In the genomic region with DNA sequence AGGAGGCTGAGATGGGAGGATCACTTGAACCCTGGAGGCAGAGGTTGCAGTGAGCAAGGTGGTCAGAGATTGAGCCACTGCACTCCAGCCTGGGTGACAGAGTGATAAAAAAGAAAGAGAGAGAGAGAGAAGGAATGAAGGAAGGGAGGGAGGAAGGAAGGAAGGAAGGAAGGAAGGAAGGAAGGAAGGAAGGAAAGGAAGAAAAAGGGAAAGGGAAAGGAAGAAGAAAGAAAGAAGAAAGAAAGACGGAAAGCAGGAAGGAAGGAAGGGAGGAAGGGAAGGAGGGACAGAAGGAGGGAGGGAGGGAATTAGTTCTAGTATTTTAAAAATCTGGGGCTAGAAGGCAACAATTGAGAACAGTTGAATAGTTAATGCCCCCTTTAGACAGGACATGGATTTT, we compare ENCODE assay signal across 26 cellular contexts.
DNase-seq lines count a peak whose midpoint lies in the region; ATAC-seq, FAIRE-seq and TF ChIP-seq lines count a peak whose summit lies in the region.
"Had no signal": no experiment of that assay in that cellular context is flagged by ENCODE, and none has a peak within 500 bp of the region (broad histone marks: within the 10 kb centered on the region; RNA-seq: fewer than 3 reads in every experiment).

No MANE protein-coding gene starts in this region.

- 4% methylated on average over 1 of the region's 1 CpG for WGBS in HepG2 (ENCODE audit: low lambda C conversion rate)
- 33% methylated on average over 1 of the region's 1 CpG for WGBS in right lobe of liver (ENCODE audit: insufficient coverage, low coverage, low lambda C conversion rate, missing lambda C conversion rate)

- peaks cover 60% of the 10 kb centered on the region for H3K36me3 Mint-ChIP-seq in activated CD4-positive, alpha-beta T cell treated with anti-CD3 and anti-CD28 coated beads, Interleukin-2, amount 10 ng/mL, durations not matched to agents 24 days and 14 days (ENCODE audit: low read depth)
- H3K36me3 Mint-ChIP-seq in activated B cell treated with CpG ODN at 0.5 μM for 24 hours (ENCODE audit: low read depth) (peaks cover 92% of the 10 kb centered on the region), memory B cell (peaks cover 67% of the 10 kb centered on the region)

- H3K27me3 ChIP-seq in HepG2 (ENCODE audit: control insufficient read depth in 1 of 2, insufficient read depth in 2 of 2, low read length in 2 of 2) (no peaks in the 10 kb centered on the region), right lobe of liver (no peaks in the 10 kb centered on the region), uterus (no peaks in the 10 kb centered on the region)
- H3K27me3 ChIP-seq: BE2C had no signal

- 0 out of 2 replicates have a peak, but pooled peaks cover 6% of the 10 kb centered on the region for H3K9me3 ChIP-seq in HepG2 (ENCODE audit: low read length)
- no peaks in the 10 kb centered on the region for H3K9me3 ChIP-seq in right lobe of liver
- H3K9me3 ChIP-seq in uterus = no peaks in the 10 kb centered on the region
- H3K9me3 ChIP-seq: BE2C, HAP-1 had no signal

- no peak for FAIRE-seq in HepG2 (lab: Jason Lieb, UNC)
- FAIRE-seq: GM12892 had no signal

- H3K9ac ChIP-seq in HepG2 (ENCODE audit: insufficient read depth, low read depth, low read length) = no peak overlapping the region

- H3K27ac ChIP-seq in HepG2 (ENCODE audit: extremely low read length, insufficient read depth, low read length) (no peak overlapping the region), right lobe of liver (no peak overlapping the region), uterus (no peak overlapping the region)
- H3K27ac ChIP-seq: 22Rv1 had no signal

- no peaks in the 10 kb centered on the region for H3K79me2 ChIP-seq in HepG2 (ENCODE audit: insufficient read depth, low read length)

- TF ChIP-seq CTCF in HepG2 (CRISPR knock-in tag; IDR thresholded peaks at IDR 0.05) = no peak
- TF ChIP-seq CTCF in right lobe of liver (IDR thresholded peaks at IDR 0.05) = no peak
- TF ChIP-seq CTCF in activated B cell treated with CpG ODN at 0.5 μM for 24 hours (IDR thresholded peaks at IDR 0.05) = no peak
- TF ChIP-seq CTCF in uterus (IDR thresholded peaks at IDR 0.05) = no peak

- TF ChIP-seq POLR2A in HepG2 (IDR thresholded peaks at IDR 0.05; ENCODE audit: insufficient read depth in 1 of 2, low read depth in 2 of 2, low read length in 2 of 2) (no peak), right lobe of liver (IDR thresholded peaks at IDR 0.05) (no peak), uterus (IDR thresholded peaks at IDR 0.05) (no peak)

- no TSS peak for BruUV-seq in HepG2 (replicated peaks; lab: Mats Ljungman, UMichigan)

- H3K36me3 ChIP-seq in HepG2 (replicated peaks in 1 of 2; ENCODE audit: control insufficient read depth in 1 of 2, insufficient read depth in 2 of 2, low read length in 2 of 2) (no peaks in the 10 kb centered on the region), right lobe of liver (no peaks in the 10 kb centered on the region), uterus (no peaks in the 10 kb centered on the region)
- H3K36me3 ChIP-seq: BE2C, HAP-1 had no signal

- peaks cover 20% of the 10 kb centered on the region for H3K9me3 Mint-ChIP-seq in activated CD4-positive, alpha-beta T cell treated with anti-CD3 and anti-CD28 coated beads, Interleukin-2, amount 10 ng/mL, durations not matched to agents 24 days and 14 days
- H3K9me3 Mint-ChIP-seq in activated B cell treated with CpG ODN at 0.5 μM for 24 hours (peaks cover 10% of the 10 kb centered on the region), memory B cell (peaks cover 10% of the 10 kb centered on the region)

- H3K4me3 ChIP-seq in HepG2 (replicated peaks in 1 of 3; ENCODE audit: insufficient read depth in 1 of 3, low read depth in 2 of 3, low read length in 3 of 3) (no peak overlapping the region), right lobe of liver (no peak overlapping the region), uterus (no peak overlapping the region)
- H3K4me3 ChIP-seq: HAP-1 had no signal

- intact Hi-C loops in activated CD4-positive, alpha-beta T cell treated with anti-CD3 and anti-CD28 coated beads, Interleukin-2, amount 10 ng/mL, durations not matched to agents 24 days and 14 days (cut with micrococcal nuclease) = no loop called here
- intact Hi-C loops in HepG2 (cut with micrococcal nuclease; ENCODE audit: unreplicated experiment) (no loop called here), right lobe of liver (cut with DNase I) (no loop called here), activated B cell treated with CpG ODN at 0.5 μM for 24 hours (cut with micrococcal nuclease) (no loop called here), uterus (cut with DNase I; ENCODE audit: low total_unique reads) (no loop called here), posterior cingulate gyrus (cut with DNase I) (no loop called here)

- H2AFZ ChIP-seq in HepG2 (ENCODE audit: low read length) = no peak overlapping the region

- H3K4me1 ChIP-seq in HepG2 (ENCODE audit: insufficient read depth, low read length) (no peaks in the 10 kb centered on the region), right lobe of liver (no peaks in the 10 kb centered on the region), uterus (no peaks in the 10 kb centered on the region)
- H3K4me1 ChIP-seq: BE2C, HAP-1 had no signal

- H3K4me2 ChIP-seq in HepG2 (ENCODE audit: low read depth, low read length) = no peak overlapping the region

- H3K4me1 Mint-ChIP-seq in activated CD4-positive, alpha-beta T cell treated with anti-CD3 and anti-CD28 coated beads, Interleukin-2, amount 10 ng/mL, durations not matched to agents 24 days and 14 days = peaks cover 13% of the 10 kb centered on the region
- H3K4me1 Mint-ChIP-seq in activated B cell treated with CpG ODN at 0.5 μM for 24 hours (peaks cover 5% of the 10 kb centered on the region), memory B cell (peaks cover 18% of the 10 kb centered on the region)

- ATAC-seq in HepG2 (no peak), right lobe of liver (no peak), activated B cell treated with CpG ODN at 0.5 μM for 24 hours (ENCODE audit: low read depth) (no peak), memory B cell (ENCODE audit: low read depth) (no peak)

- no peaks in the 10 kb centered on the region for H3K27me3 Mint-ChIP-seq in activated CD4-positive, alpha-beta T cell treated with anti-CD3 and anti-CD28 coated beads, Interleukin-2, amount 10 ng/mL, durations not matched to agents 24 days and 14 days
- H3K27me3 Mint-ChIP-seq in activated B cell treated with CpG ODN at 0.5 μM for 24 hours (no peaks in the 10 kb centered on the region), memory B cell (no peaks in the 10 kb centered on the region)

- no peak overlapping the region for H3K4me3 Mint-ChIP-seq in activated CD4-positive, alpha-beta T cell treated with anti-CD3 and anti-CD28 coated beads, Interleukin-2, amount 10 ng/mL, durations not matched to agents 24 days and 14 days
- H3K4me3 Mint-ChIP-seq in activated B cell treated with CpG ODN at 0.5 μM for 24 hours (no peak overlapping the region), memory B cell (no peak overlapping the region)

- CTCF ChIA-PET in HepG2 (lab: Yijun Ruan, JAX; ENCODE audit: low intra/inter-chr PET ratio, low total read pairs) = no interaction called here
- CTCF ChIA-PET in activated B cell treated with CpG ODN at 0.5 μM for 24 hours (lab: Charles Lee) = interaction anchor here (0.8 to 1.3 kb wide), 2 partner anchors 9 to 344 kb away, joined by 3 to 4 read pairs; no protein-coding TSS in a partner anchor

- DNase-seq in activated CD4-positive, alpha-beta T cell treated with anti-CD3 and anti-CD28 coated beads, Interleukin-2, amount 10 ng/mL, durations not matched to agents 24 days and 14 days = no peak
- no peak for DNase-seq in activated CD4-positive, alpha-beta T cell treated with anti-CD3 and anti-CD28 coated beads for 4 hours
- DNase-seq in HepG2 (ENCODE audit: low spot score) (no peak), right lobe of liver (no peak), activated B cell treated with CpG ODN at 0.5 μM for 24 hours (no peak), memory B cell (ENCODE audit: low spot score in 2 of 2) (no peak), uterus (no peak), posterior cingulate gyrus (no peak)
- DNase-seq: BE2C, DMS153, DND-41, GOT3, IMR-90, NCI-H1092 treated with DMSO at 0.1 percent for 48 hours, NCI-H1436, NCI-H187, NCI-H2081 treated with DMSO at 0.1 percent for 48 hours, NCI-H2171, NCI-H226, NCI-H510A, NCI-H69, Right ventricle myocardium superior, RPMI8226 had no signal

- POLR2A ChIA-PET in HepG2 (lab: Yijun Ruan, JAX) = no interaction called here
- POLR2A ChIA-PET in activated B cell treated with CpG ODN at 0.5 μM for 24 hours (lab: Charles Lee) = no interaction called here

- peak overlapping the region; percentile 6 for H3K27ac Mint-ChIP-seq in activated CD4-positive, alpha-beta T cell treated with anti-CD3 and anti-CD28 coated beads, Interleukin-2, amount 10 ng/mL, durations not matched to agents 24 days and 14 days
- H3K27ac Mint-ChIP-seq in activated B cell treated with CpG ODN at 0.5 μM for 24 hours (peak overlapping the region; percentile 3), memory B cell (peak overlapping the region; percentile 85)

- TF ChIP-seq EP300 in HepG2 (IDR thresholded peaks at IDR 0.05; ENCODE audit: low read depth in 2 of 2, low read length in 2 of 2) (no peak), HepG2 (CRISPR knock-in tag; IDR thresholded peaks at IDR 0.05; ENCODE audit: borderline replicate concordance) (no peak)

- TF ChIP-seq RAD21 in HepG2 (CRISPR knock-in tag; IDR thresholded peaks at IDR 0.05) = no peak

- in situ Hi-C loops in HepG2 (cut with HindIII; ENCODE audit: extremely low pct_ligation_motif_present, low pct_unique_long_range_greater_than_20kb) = no loop called here

- no peaks in the 10 kb centered on the region for H4K20me1 ChIP-seq in HepG2 (ENCODE audit: insufficient read depth, low read length)

TF ChIP-seq in HepG2, 621 proteins besides CTCF, POLR2A, EP300 and RAD21:
- peak; percentile 29 for TF ChIP-seq HNRNPK (IDR thresholded peaks at IDR 0.05; ENCODE audit: low read depth, low read length, poor library complexity, severe bottlenecking)
- TF ChIP-seq ZNF264 (CRISPR knock-in tag; IDR thresholded peaks at IDR 0.05) = no peak

Comparison
In these comparisons a context has a peak if more than half of its experiments do, and no peak if none do; other contexts are left out.
1. H3K27ac Mint-ChIP-seq: peak in every context shown above with its lines; median percentile 85 in memory B cell; 6 in activated CD4-positive, alpha-beta T cell treated with anti-CD3 and anti-CD28 coated beads, Interleukin-2, amount 10 ng/mL, durations not matched to agents 24 days and 14 days; 3 in activated B cell treated with CpG ODN at 0.5 μM for 24 hours.